ENCODE assay signal across 8 cellular contexts in genomic region chr9:128689820-128690683, GRCh38. TPM values are rescaled to one million over a fixed set of nuclear protein-coding genes. Genes with fewer than 3 reads are reported as not detected.
DNase-seq lines count a peak whose midpoint lies in the region; ATAC-seq lines count a peak whose summit lies in the region.

No MANE protein-coding gene starts in this region.

- H3K9me3 ChIP-seq in Karpas-422 (ENCODE audit: low read length) = no peaks in the 10 kb centered on the region

- peak overlapping the region; percentile 69 for H3K27ac ChIP-seq in Karpas-422 (ENCODE audit: low read length)

- peaks cover 60% of the 10 kb centered on the region for H3K79me2 ChIP-seq in Karpas-422 (ENCODE audit: low read length)

- H3K36me3 ChIP-seq in Karpas-422 (ENCODE audit: insufficient read depth, low read length) = peaks cover 50% of the 10 kb centered on the region

- H4K20me1 ChIP-seq in Karpas-422 (ENCODE audit: insufficient read depth, low read depth, low read length) = peaks cover 41% of the 10 kb centered on the region

- H3K9me2 ChIP-seq in Karpas-422 (replicated peaks; ENCODE audit: insufficient read depth, low read length) = no peaks in the 10 kb centered on the region

- no peak for ATAC-seq in HG03097 (IDR thresholded peaks at IDR 0.05; ENCODE audit: low FRiP score, unreplicated experiment)

- DNase-seq in DMS 273 (lab: John Stamatoyannopoulos, UW; ENCODE audit: unreplicated experiment) (peak; percentile 70), DMS 273 treated with DMSO at 0.1 percent for 48 hours (lab: John Stamatoyannopoulos, UW) (no peak), Karpas-422 (peak; percentile 74), dermis blood vessel endothelial cell (peak; percentile 67), lung microvascular endothelial cell (ENCODE audit: low read depth in 2 of 2) (peak; percentile 57 to 72)
- DNase-seq in activated CD4-positive, CD25-positive, alpha-beta regulatory T cell treated with anti-CD3 and anti-CD28 coated beads, Interleukin-2, amount 50 U/mL, for 72 hours = peak; percentile 45
- peak; percentile 30 to 62 for DNase-seq in stimulated activated CD8-positive, alpha-beta memory T cell treated with anti-CD3 and anti-CD28 coated beads, Interleukin-7, amount 100 ng/mL, for 4 hours (ENCODE audit: low read depth in 2 of 2)

- H3K4me3 ChIP-seq in Karpas-422 (ENCODE audit: low read length) = peak overlapping the region; percentile 93

- no peak overlapping the region for H2AFZ ChIP-seq in Karpas-422 (ENCODE audit: low read length)

- peaks cover 49% of the 10 kb centered on the region for H3K4me1 ChIP-seq in Karpas-422 (ENCODE audit: low read length)

- peak overlapping the region; percentile 86 for H3K9ac ChIP-seq in Karpas-422 (ENCODE audit: low read length)

- H3K4me2 ChIP-seq in Karpas-422 (ENCODE audit: low read depth, low read length, poor library complexity, severe bottlenecking) = peak overlapping the region; percentile 91

- no peaks in the 10 kb centered on the region for H3K27me3 ChIP-seq in Karpas-422 (ENCODE audit: low read length)

RNA-seq across cellular contexts. Expression of gene SET, which starts 1.0 kb away (rescaled TPM):
- total RNA-seq in Karpas-422 (2014; rRNA removed; shearing (Covaris generic); ENCODE audit: low replicate concordance) = 378 and 638 TPM in 2 replicates
- total RNA-seq in dermis blood vessel endothelial cell (512 and 600 TPM in 2 replicates), lung microvascular endothelial cell (308 and 320 TPM in 2 replicates)

RNA-seq across cellular contexts. Expression of gene PKN3, which starts 12.3 kb away (rescaled TPM):
- 0.04 TPM in 1 of 2 replicates, not detected in the other for total RNA-seq in Karpas-422 (2014; rRNA removed; shearing (Covaris generic); ENCODE audit: low replicate concordance)
- total RNA-seq in dermis blood vessel endothelial cell = 12.9 and 26.9 TPM in 2 replicates
- total RNA-seq in lung microvascular endothelial cell = 8.1 and 8.9 TPM in 2 replicates

RNA-seq across cellular contexts. Expression of gene DYNC2I2, which starts 33.4 kb away (rescaled TPM):
- 38.9 and 73.2 TPM in 2 replicates for total RNA-seq in Karpas-422 (2014; rRNA removed; shearing (Covaris generic); ENCODE audit: low replicate concordance)
- total RNA-seq in dermis blood vessel endothelial cell (49.7 and 95.8 TPM in 2 replicates), lung microvascular endothelial cell (36.3 and 43.6 TPM in 2 replicates)

RNA-seq across cellular contexts. Expression of gene ZDHHC12, which starts 33.9 kb away (rescaled TPM):
- 29.3 and 47.6 TPM in 2 replicates for total RNA-seq in Karpas-422 (2014; rRNA removed; shearing (Covaris generic); ENCODE audit: low replicate concordance)
- total RNA-seq in dermis blood vessel endothelial cell (41.0 and 104 TPM in 2 replicates), lung microvascular endothelial cell (43.4 and 44.6 TPM in 2 replicates)
